25 cellular contexts compared by ENCODE assay signal in the genomic region with DNA sequence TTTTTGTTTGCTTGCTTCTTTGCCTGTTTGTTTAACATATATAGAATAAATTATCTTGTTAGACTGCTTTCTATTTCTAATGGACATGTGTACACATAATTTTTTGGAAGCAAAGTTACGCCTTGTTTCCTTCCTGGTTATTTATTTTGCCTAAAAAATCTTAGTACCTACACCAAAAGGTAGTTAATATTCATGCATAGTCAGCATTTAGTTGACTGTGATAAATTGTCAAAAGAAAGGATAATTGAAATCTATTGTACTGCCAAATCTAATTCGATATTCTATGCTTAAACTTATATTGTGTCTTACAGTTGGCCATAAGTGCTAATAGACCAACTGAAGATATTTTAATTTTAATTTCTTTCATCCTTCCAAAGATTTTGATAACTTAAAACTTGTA.
DNase-seq lines count a peak whose midpoint lies in the region; ATAC-seq, FAIRE-seq and TF ChIP-seq lines count a peak whose summit lies in the region.
"Had no signal": no experiment of that assay in that cellular context is flagged by ENCODE, and none has a peak within 500 bp of the region (broad histone marks: within the 10 kb centered on the region; RNA-seq: fewer than 3 reads in every experiment).

No MANE protein-coding gene starts in this region.

- H2BK5ac ChIP-seq in IMR-90 (ENCODE audit: low read depth, low read length, poor library complexity, severe bottlenecking) (no peak overlapping the region), H1 (ENCODE audit: low read depth, low read length) (no peak overlapping the region)

- no peak for ATAC-seq in A549
- ATAC-seq in IMR-90 (ENCODE audit: low read depth): no peak
- no peak for ATAC-seq in naive thymus-derived CD8-positive, alpha-beta T cell
- ATAC-seq: GM12878 had no signal

- no peak overlapping the region for H3K23ac ChIP-seq in IMR-90 (ENCODE audit: low read depth, low read length)
- H3K23ac ChIP-seq in H1 (ENCODE audit: insufficient read length): no peak overlapping the region

- CTCF ChIA-PET in A549 (lab: Yijun Ruan, JAX): no interaction called here
- CTCF ChIA-PET in IMR-90 (lab: Yijun Ruan, JAX): no interaction called here
- CTCF ChIA-PET in H1 (lab: Charles Lee; ENCODE audit: partially characterized antibody): no interaction called here

- POLR2A ChIA-PET in A549 (lab: Yijun Ruan, JAX): no interaction called here
- POLR2A ChIA-PET in IMR-90 (lab: Charles Lee; ENCODE audit: unreplicated experiment): no interaction called here
- POLR2A ChIA-PET in H1 (lab: Charles Lee; ENCODE audit: partially characterized antibody): no interaction called here
- POLR2A ChIA-PET in naive thymus-derived CD8-positive, alpha-beta T cell (lab: Charles Lee): no interaction called here

- DNase-seq in A549 (ENCODE audit: low read depth in 1 of 2, low spot score in 1 of 2) (no peak), IMR-90 (no peak), H1 (ENCODE audit: low read depth in 1 of 2, low spot score in 2 of 2) (no peak)
- no peak for DNase-seq in naive thymus-derived CD8-positive, alpha-beta T cell
- DNase-seq in activated naive CD4-positive, alpha-beta T cell treated with anti-CD3 and anti-CD28 coated beads, Interleukin-2, amount 50 U/mL, for 16 hours: no peak
- DNase-seq: 8988T; BE2C; C1 segment of cervical spinal cord; CD4-positive, alpha-beta memory T cell; CD4-positive, CD25-positive, alpha-beta regulatory T cell; CD8-positive, alpha-beta memory T cell; COR-L47; DMS 273 treated with DMSO at 0.1 percent for 48 hours; DMS153; DMS53; DMS79; DND-41; EL; GDM1 had no signal

- H3K36me3 ChIP-seq in IMR-90 (ENCODE audit: control insufficient read depth, insufficient read depth, low read length): no peaks in the 10 kb centered on the region
- H3K36me3 ChIP-seq in H1 (ENCODE audit: control insufficient read depth in 2 of 4, insufficient read depth in 4 of 4, low read length in 3 of 4): no peaks in the 10 kb centered on the region
- H3K36me3 ChIP-seq: BE2C, BLaER1 had no signal

- no peaks in the 10 kb centered on the region for H3K79me2 ChIP-seq in H1 (ENCODE audit: control insufficient read depth in 1 of 2, insufficient read depth in 2 of 2, low read length in 2 of 2)

- H3K9me1 ChIP-seq in IMR-90 (ENCODE audit: insufficient read depth, low read length): no peaks in the 10 kb centered on the region

- H3K27ac ChIP-seq in A549 (no peak overlapping the region), IMR-90 (ENCODE audit: insufficient read depth, low read length) (no peak overlapping the region), H1 (ENCODE audit: low read depth, low read length) (no peak overlapping the region)
- H3K27ac ChIP-seq: BLaER1 had no signal

- no peaks in the 10 kb centered on the region for H3K27me3 ChIP-seq in IMR-90 (ENCODE audit: control insufficient read depth, insufficient read depth, low read length)
- H3K27me3 ChIP-seq in H1 (replicated peaks in 1 of 4; ENCODE audit: control insufficient read depth in 3 of 4, extremely low read depth in 1 of 4, insufficient read depth in 3 of 4, low read length in 3 of 4): no peaks in the 10 kb centered on the region
- H3K27me3 ChIP-seq: BE2C, BLaER1 had no signal

- H3K9me3 Mint-ChIP-seq in naive thymus-derived CD8-positive, alpha-beta T cell: peaks cover 0 to 4% (median 0%) of the 10 kb centered on the region in 9 donors
- H3K9me3 Mint-ChIP-seq: CD8-positive, alpha-beta memory T cell had no signal

- BruUV-seq in IMR-90 (replicated peaks; lab: Mats Ljungman, UMichigan): no TSS peak

- H2AK9ac ChIP-seq in IMR-90 (replicated peaks; ENCODE audit: low read depth, low read length, poor library complexity): no peak overlapping the region

- H2BK15ac ChIP-seq in IMR-90 (ENCODE audit: low read depth, low read length) (no peak overlapping the region), H1 (ENCODE audit: low read length) (no peak overlapping the region)

- H3K56ac ChIP-seq in IMR-90 (ENCODE audit: extremely low read depth, insufficient read depth, low read length): no peak overlapping the region
- no peak overlapping the region for H3K56ac ChIP-seq in H1 (replicated peaks; ENCODE audit: insufficient read length, low read depth, low read length)

- H3K4ac ChIP-seq in IMR-90 (ENCODE audit: low read depth, low read length): no peak overlapping the region
- H3K4ac ChIP-seq in H1 (replicated peaks; ENCODE audit: insufficient read length, low read depth, low read length): no peak overlapping the region

- H2BK20ac ChIP-seq in IMR-90 (ENCODE audit: low read depth, low read length): no peak overlapping the region
- H2BK20ac ChIP-seq in H1 (ENCODE audit: low read length): no peak overlapping the region

- H3K18ac ChIP-seq in IMR-90 (ENCODE audit: low read depth, low read length) (no peak overlapping the region), H1 (ENCODE audit: extremely low read depth, low read length) (no peak overlapping the region)

- no peaks in the 10 kb centered on the region for H3K36me3 Mint-ChIP-seq in naive thymus-derived CD8-positive, alpha-beta T cell
- H3K36me3 Mint-ChIP-seq: CD14-positive monocyte; CD4-positive, alpha-beta memory T cell; CD4-positive, CD25-positive, alpha-beta regulatory T cell; CD8-positive, alpha-beta memory T cell had no signal

- H3K4me1 Mint-ChIP-seq in naive thymus-derived CD8-positive, alpha-beta T cell: no peaks in the 10 kb centered on the region
- H3K4me1 Mint-ChIP-seq: CD14-positive monocyte; CD4-positive, alpha-beta memory T cell; CD4-positive, CD25-positive, alpha-beta regulatory T cell; CD8-positive, alpha-beta memory T cell had no signal

- H3K4me3 ChIP-seq in A549 (no peak overlapping the region), IMR-90 (ENCODE audit: insufficient read depth, low read depth, low read length) (no peak overlapping the region), H1 (ENCODE audit: extremely low read depth in 1 of 4, insufficient read depth in 2 of 4, low read depth in 3 of 4, low read length in 4 of 4) (no peak overlapping the region)
- H3K4me3 ChIP-seq: BLaER1, GM12878 had no signal

- TF ChIP-seq RAD21 in A549 (conservative IDR thresholded peaks at IDR 0.05 in 1 of 2, IDR thresholded peaks at IDR 0.05 in 1 of 2) (no peak), IMR-90 (IDR thresholded peaks at IDR 0.05; ENCODE audit: low read length) (no peak), H1 (IDR thresholded peaks at IDR 0.05 in 1 of 2, conservative IDR thresholded peaks at IDR 0.05 in 1 of 2; ENCODE audit: low read depth in 2 of 2, low read length in 2 of 2) (no peak)

- peaks cover 0 to 1% (median 0%) of the 10 kb centered on the region in 5 donors for H3K27me3 Mint-ChIP-seq in naive thymus-derived CD8-positive, alpha-beta T cell
- H3K27me3 Mint-ChIP-seq: CD4-positive, alpha-beta memory T cell; CD4-positive, CD25-positive, alpha-beta regulatory T cell; CD8-positive, alpha-beta memory T cell had no signal

- intact Hi-C loops in IMR-90 (cut with micrococcal nuclease): no loop called here

- WGBS in A549 (ENCODE audit: missing lambda C conversion rate): 2% methylated on average over 2 of the region's 2 CpGs
- no CpG with 5 or more reads among the region's 2 CpGs for WGBS in IMR-90 (ENCODE audit: extremely low coverage in 2 of 2, insufficient read length in 1 of 2), 2 experiments
- WGBS in H1 (ENCODE audit: extremely low coverage in 1 of 2, insufficient coverage in 1 of 2, insufficient read length in 1 of 2, insufficient replicate concordance in 2 of 2, low coverage in 1 of 2, low lambda C conversion rate in 2 of 2, missing lambda C conversion rate in 1 of 2), 2 experiments: 95% methylated on average over 2 of the region's 2 CpGs; no CpG with 5 or more reads in 1 of the 2 experiments

- no peaks in the 10 kb centered on the region for H3K23me2 ChIP-seq in H1 (ENCODE audit: low read depth, low read length)

- H3K9me3 ChIP-seq in A549 (no peaks in the 10 kb centered on the region), IMR-90 (ENCODE audit: control insufficient read depth, insufficient read depth, low read length) (peaks cover 11% of the 10 kb centered on the region), H1 (ENCODE audit: insufficient read depth in 2 of 2, low read depth in 1 of 2, low read length in 1 of 2) (no peaks in the 10 kb centered on the region)
- H3K9me3 ChIP-seq: BE2C, BLaER1 had no signal

- dilution Hi-C loops in IMR-90 (cut with HindIII; ENCODE audit: low sequenced_read_pairs, unreplicated experiment): no loop called here

- H4K20me1 ChIP-seq in IMR-90 (ENCODE audit: insufficient read depth, low read length): no peaks in the 10 kb centered on the region
- no peaks in the 10 kb centered on the region for H4K20me1 ChIP-seq in H1 (replicated peaks in 1 of 2; ENCODE audit: control insufficient read depth in 1 of 2, insufficient read depth in 2 of 2, low read length in 2 of 2)
- H4K20me1 ChIP-seq: BLaER1 had no signal

- in situ Hi-C loops in IMR-90 (cut with MboI; ENCODE audit: low sequenced_read_pairs): no loop called here

- TF ChIP-seq POLR2A in A549 (IDR thresholded peaks at IDR 0.05; ENCODE audit: low read length): no peak
- TF ChIP-seq POLR2A in IMR-90 (IDR thresholded peaks at IDR 0.05; ENCODE audit: low read depth, low read length): no peak
- no peak for TF ChIP-seq POLR2A in H1 (IDR thresholded peaks at IDR 0.05; ENCODE audit: control extremely low read depth in 1 of 2, low read depth in 2 of 2, low read length in 2 of 2)

- no peak overlapping the region for H3K27ac Mint-ChIP-seq in naive thymus-derived CD8-positive, alpha-beta T cell
- H3K27ac Mint-ChIP-seq: CD14-positive monocyte; CD4-positive, alpha-beta memory T cell; CD4-positive, CD25-positive, alpha-beta regulatory T cell; CD8-positive, alpha-beta memory T cell had no signal

- H4K91ac ChIP-seq in IMR-90 (ENCODE audit: insufficient read depth, low read depth, low read length) (no peak overlapping the region), H1 (replicated peaks; ENCODE audit: insufficient read length, low read length) (no peak overlapping the region)

- no peak overlapping the region for H2BK120ac ChIP-seq in IMR-90 (ENCODE audit: low read depth, low read length)
- H2BK120ac ChIP-seq in H1 (replicated peaks; ENCODE audit: low read depth, low read length): no peak overlapping the region

- no peaks in the 10 kb centered on the region for H3K4me1 ChIP-seq in A549
- H3K4me1 ChIP-seq in IMR-90 (ENCODE audit: control insufficient read depth, insufficient read depth, low read length): no peaks in the 10 kb centered on the region
- no peaks in the 10 kb centered on the region; a peak in 1 of 7 replicates for H3K4me1 ChIP-seq in H1 (replicated peaks in 1 of 4; ENCODE audit: control insufficient read depth in 3 of 4, insufficient read depth in 4 of 4, low read length in 3 of 4)
- H3K4me1 ChIP-seq: BE2C, BLaER1 had no signal

- H3K4me2 ChIP-seq in A549 (no peak overlapping the region), IMR-90 (ENCODE audit: low read depth, low read length) (no peak overlapping the region), H1 (ENCODE audit: insufficient read depth in 1 of 2, low read depth in 2 of 2, low read length in 2 of 2) (no peak overlapping the region)
- H3K4me2 ChIP-seq: BLaER1 had no signal

- TF ChIP-seq EP300 in A549 (IDR thresholded peaks at IDR 0.05) (no peak), H1 (IDR thresholded peaks at IDR 0.05; ENCODE audit: borderline replicate concordance in 1 of 2, low read depth in 2 of 2, low read length in 2 of 2) (no peak)

- H2AK5ac ChIP-seq in IMR-90 (ENCODE audit: low read depth, low read length): no peak overlapping the region
- H2AK5ac ChIP-seq in H1 (ENCODE audit: low read depth, low read length): no peak overlapping the region

- H4K8ac ChIP-seq in IMR-90 (ENCODE audit: low read depth in 2 of 2, low read length in 2 of 2) (no peak overlapping the region), H1 (ENCODE audit: extremely low read depth, insufficient read depth, low read length) (no peak overlapping the region)

- H3K79me1 ChIP-seq in IMR-90 (ENCODE audit: low read depth in 1 of 2, low read length in 2 of 2) (no peaks in the 10 kb centered on the region), H1 (ENCODE audit: low read depth, low read length) (no peaks in the 10 kb centered on the region)

- no peak overlapping the region for H3K9ac ChIP-seq in IMR-90 (ENCODE audit: low read depth, low read length)
- no peak overlapping the region for H3K9ac ChIP-seq in H1 (replicated peaks in 1 of 4; ENCODE audit: extremely low read depth in 1 of 4, low read depth in 3 of 4, low read length in 3 of 4)
- H3K9ac ChIP-seq: BLaER1 had no signal

- no peak overlapping the region for H2BK12ac ChIP-seq in H1 (ENCODE audit: low read depth, low read length)

- no peak overlapping the region for H3K4me3 Mint-ChIP-seq in naive thymus-derived CD8-positive, alpha-beta T cell
- H3K4me3 Mint-ChIP-seq: CD14-positive monocyte; CD4-positive, alpha-beta memory T cell; CD4-positive, CD25-positive, alpha-beta regulatory T cell; CD8-positive, alpha-beta memory T cell had no signal

- TF ChIP-seq CTCF in A549 (IDR thresholded peaks at IDR 0.05) (no peak), IMR-90 (conservative IDR thresholded peaks at IDR 0.05; ENCODE audit: low read depth, low read length) (no peak), H1 (IDR thresholded peaks at IDR 0.05; ENCODE audit: control extremely low read depth in 1 of 3, insufficient read depth in 1 of 3, low read depth in 1 of 3, low read length in 3 of 3) (no peak)

- H4K5ac ChIP-seq in IMR-90 (ENCODE audit: low read depth, low read length) (no peak overlapping the region), H1 (ENCODE audit: insufficient read length, low read depth, low read length) (no peak overlapping the region)

- H2AFZ ChIP-seq in IMR-90 (replicated peaks; ENCODE audit: low read length, poor library complexity) (no peak overlapping the region), H1 (ENCODE audit: low read length) (no peak overlapping the region)

- FAIRE-seq in A549 (lab: Jason Lieb, UNC): no peak
- no peak for FAIRE-seq in H1 (lab: Jason Lieb, UNC)
- FAIRE-seq: A204.1, GM12878, GM12892, GM18507 had no signal

- no peak overlapping the region for H3K14ac ChIP-seq in IMR-90 (replicated peaks; ENCODE audit: low read depth, low read length)
- no peak overlapping the region for H3K14ac ChIP-seq in H1 (ENCODE audit: insufficient read length)
